14 cellular contexts compared by ENCODE assay signal in the genomic region with DNA sequence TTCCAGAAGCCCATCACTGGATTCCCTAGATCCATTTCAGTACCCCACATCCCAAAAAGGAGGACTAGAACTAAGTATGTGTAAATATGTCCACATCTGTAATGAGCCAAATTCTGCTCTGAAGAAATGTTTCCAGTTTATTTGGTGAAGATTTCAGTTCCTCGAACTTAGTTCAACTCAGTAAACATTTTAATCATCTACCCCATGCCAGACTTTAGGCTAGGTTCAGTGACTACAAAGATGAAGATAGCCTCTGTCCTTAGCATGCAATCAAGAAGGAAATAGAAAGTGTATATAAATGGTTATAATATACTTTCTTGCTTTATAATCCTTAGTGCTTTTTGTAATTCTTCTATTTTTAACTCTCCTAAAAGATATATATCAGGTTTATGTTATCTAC. TPM values are rescaled to one million over a fixed set of nuclear protein-coding genes. Genes with fewer than 3 reads are reported as not detected.
DNase-seq lines count a peak whose midpoint lies in the region; ATAC-seq, FAIRE-seq and TF ChIP-seq lines count a peak whose summit lies in the region.
"Had no signal": no experiment of that assay in that cellular context is flagged by ENCODE, and none has a peak within 500 bp of the region (broad histone marks: within the 10 kb centered on the region; RNA-seq: fewer than 3 reads in every experiment).

No MANE protein-coding gene starts in this region.

- intact Hi-C loops in heart left ventricle (cut with DNase I) (loop anchor here in 6 of 10 donors (1.0 to 5.0 kb wide), 5 partner anchors 21 to 41 kb away; a partner anchor contains a TSS), cardiac septum (cut with DNase I) (loop anchor here (2.0 to 5.0 kb wide), 2 partner anchors 27 to 41 kb away; no protein-coding TSS in a partner anchor), kidney (cut with DNase I) (no loop called here), psoas muscle (cut with DNase I) (loop anchor here in 1 of 2 donors (10.0 kb wide), 1 partner anchor 93 kb away; a partner anchor contains a TSS), uterus (cut with DNase I; ENCODE audit: low total_unique reads) (no loop called here)

- WGBS in heart left ventricle, 4 donors = 34 to 56% (median 45%) methylated on average over 1 of the region's 1 CpG
- 6 to 11% (median 10%) methylated on average over 1 of the region's 1 CpG for WGBS in psoas muscle, 3 donors

- H3K36me3 ChIP-seq in heart left ventricle (no peaks in the 10 kb centered on the region), kidney (ENCODE audit: control insufficient read depth in 1 of 2, insufficient read depth in 2 of 2, low read length in 2 of 2) (no peaks in the 10 kb centered on the region), psoas muscle (ENCODE audit: insufficient read depth in 1 of 2, low read depth in 1 of 2) (no peaks in the 10 kb centered on the region), uterus (no peaks in the 10 kb centered on the region)

- TF ChIP-seq CTCF in heart left ventricle (IDR thresholded peaks at IDR 0.05) = peak in 1 of 12 donors; percentile 3
- TF ChIP-seq CTCF in kidney (IDR thresholded peaks at IDR 0.05; ENCODE audit: borderline replicate concordance, extremely low read depth, insufficient read depth) = no peak
- no peak for TF ChIP-seq CTCF in psoas muscle (IDR thresholded peaks at IDR 0.05)
- TF ChIP-seq CTCF in uterus (IDR thresholded peaks at IDR 0.05) = no peak

- ATAC-seq in heart left ventricle (no peak), psoas muscle (peak in 3 of 4 donors; percentile 16 to 28 (median 21)), HG03039 (IDR thresholded peaks at IDR 0.05; ENCODE audit: unreplicated experiment) (no peak), HG03135 (IDR thresholded peaks at IDR 0.05; ENCODE audit: unreplicated experiment) (no peak)
- ATAC-seq: stimulated activated naive CD8-positive, alpha-beta T cell treated with anti-CD3 and anti-CD28 coated beads, Interleukin-15, Interleukin-2, amounts not matched to agents 100 U/mL and 50 U/mL, for 24 hours had no signal

- no peak for TF ChIP-seq POLR2A in heart left ventricle (IDR thresholded peaks at IDR 0.05)
- TF ChIP-seq POLR2A in uterus (IDR thresholded peaks at IDR 0.05) = no peak

- H3K9me3 ChIP-seq in heart left ventricle (no peaks in the 10 kb centered on the region), kidney (ENCODE audit: control insufficient read depth in 1 of 2, low read length in 2 of 2) (no peaks in the 10 kb centered on the region), psoas muscle (no peaks in the 10 kb centered on the region), uterus (no peaks in the 10 kb centered on the region)

- H3K4me3 ChIP-seq in heart left ventricle = peak overlapping the region in 4 of 12 donors; percentile 2 to 11 (median 8)
- peak overlapping the region in 1 of 2 donors; percentile 38 for H3K4me3 ChIP-seq in kidney (ENCODE audit: low read length in 2 of 2)
- H3K4me3 ChIP-seq in psoas muscle = no peak overlapping the region
- H3K4me3 ChIP-seq in uterus = no peak overlapping the region

- H3K9ac ChIP-seq in kidney (ENCODE audit: low read length in 2 of 2) = peak overlapping the region in 1 of 2 donors; percentile 28

- H3K4me1 ChIP-seq in heart left ventricle (peaks cover 0 to 64% (median 35%) of the 10 kb centered on the region in 12 donors), kidney (ENCODE audit: control insufficient read depth in 1 of 2, insufficient read depth in 1 of 2, low read depth in 1 of 2, low read length in 2 of 2) (peaks cover 15 to 61% of the 10 kb centered on the region in 2 donors), psoas muscle (peaks cover 65% of the 10 kb centered on the region), uterus (peaks cover 7 to 15% of the 10 kb centered on the region in 2 donors)

- FAIRE-seq in kidney (lab: Jason Lieb, UNC) = no peak

- peak overlapping the region; percentile 76 to 89 (median 84) for H3K27ac ChIP-seq in heart left ventricle
- H3K27ac ChIP-seq in kidney (ENCODE audit: low read depth in 2 of 2, low read length in 2 of 2) = peak overlapping the region; percentile 83 to 90
- peak overlapping the region; percentile 92 for H3K27ac ChIP-seq in psoas muscle
- H3K27ac ChIP-seq in uterus = peak overlapping the region; percentile 82 to 90

- DNase-seq in heart left ventricle (no peak), cardiac septum (ENCODE audit: low spot score) (no peak), kidney (no peak), psoas muscle (no peak), uterus (no peak), NCI-H1930 (lab: John Stamatoyannopoulos, UW) (no peak)
- DNase-seq: 8988T; activated T-cell treated with anti-CD3 and anti-CD28 coated beads, Interleukin-2, amount 50 U/mL, for 24 hours; NCI-H1092 treated with DMSO at 0.1 percent for 48 hours; NCI-H748 treated with DMSO at 0.1 percent for 48 hours; nephron progenitor cell; stimulated activated naive CD8-positive, alpha-beta T cell treated with anti-CD3 and anti-CD28 coated beads, Interleukin-15, Interleukin-2, amounts not matched to agents 100 U/mL and 50 U/mL, for 24 hours had no signal

- H3K27me3 ChIP-seq in heart left ventricle (no peaks in the 10 kb centered on the region), psoas muscle (ENCODE audit: insufficient read depth in 3 of 3, low read length in 2 of 3) (no peaks in the 10 kb centered on the region), uterus (no peaks in the 10 kb centered on the region)

RNA-seq across cellular contexts. Expression of a gene that starts 21.5 kb away (rescaled TPM):
- 10 to 100 TPM; 23.0 to 56.1 (median 30.5) TPM for total RNA-seq in heart left ventricle
- 10 to 100 TPM; 23.8 to 38.0 TPM for polyA plus RNA-seq in heart left ventricle
- 44.5 TPM for total RNA-seq in cardiac septum
- 27.3 TPM for total RNA-seq in kidney
- polyA plus RNA-seq in kidney (ENCODE audit: insufficient read depth, low read depth, low replicate concordance) = 13.4 TPM
- 100 to 1,000 TPM in 1 of 4 donors, 10 to 100 TPM in 3; 34.4 to 101 (median 72.1) TPM for total RNA-seq in psoas muscle
- 10 to 100 TPM; 37.1 to 53.9 (median 45.7) TPM for polyA plus RNA-seq in psoas muscle
- 10 to 100 TPM in 3 of 4 donors, 1 to 10 TPM in 1; 10.0 to 60.2 (median 16.8) TPM for total RNA-seq in uterus

Comparison
In these comparisons a context has a peak if more than half of its experiments do, and no peak if none do; other contexts are left out.
1. ATAC-seq: peak in psoas muscle (3 of 4); none in heart left ventricle (0 of 4), HG03039 (single experiment) and HG03135 (single experiment).
2. intact Hi-C loops: an anchor here in heart left ventricle (1.0 to 5.0 kb wide) and cardiac septum (2.0 to 5.0 kb wide); none called in kidney and uterus.
3. Peak in every context shown above with its lines, with median percentiles within 50 percentile points of each other: H3K27ac ChIP-seq.